Comparison of ENCODE assay signal across 15 cellular contexts in the genomic region with DNA sequence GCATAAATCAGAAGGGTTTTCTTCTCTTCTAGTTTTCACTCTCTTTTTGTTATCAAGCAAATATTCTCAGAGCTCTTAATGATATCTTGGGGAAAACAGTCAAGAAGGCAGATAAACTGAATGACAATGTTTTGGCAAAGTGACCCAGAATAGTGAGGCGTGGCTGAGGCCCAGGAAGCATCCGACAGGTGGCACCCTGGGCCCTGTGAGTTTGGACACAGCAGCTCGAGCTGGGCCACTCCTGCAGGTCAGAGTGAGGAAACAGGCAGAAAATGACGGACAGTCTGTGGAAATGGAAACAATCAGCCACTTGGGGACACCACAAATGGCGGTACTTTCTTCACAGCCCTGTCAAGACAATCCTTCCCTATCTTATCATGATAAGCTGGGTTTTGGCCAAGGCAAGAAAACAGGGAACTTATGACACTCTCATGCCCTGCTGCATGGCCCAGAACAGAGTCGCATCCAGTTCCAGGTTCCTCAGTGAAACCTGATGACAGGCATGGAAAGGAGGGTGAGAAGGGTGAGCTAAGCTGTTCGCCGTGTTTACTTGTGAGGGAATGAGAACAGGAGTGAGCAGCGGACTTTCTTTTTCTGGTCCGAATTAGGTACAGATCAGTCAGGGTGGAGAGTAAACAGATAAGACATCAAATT. TPM values are rescaled to one million over a fixed set of nuclear protein-coding genes. Genes with fewer than 3 reads are reported as not detected.
DNase-seq lines count a peak whose midpoint lies in the region; ATAC-seq and TF ChIP-seq lines count a peak whose summit lies in the region.
"Had no signal": no experiment of that assay in that cellular context is flagged by ENCODE, and none has a peak within 500 bp of the region (broad histone marks: within the 10 kb centered on the region; RNA-seq: fewer than 3 reads in every experiment).

No MANE protein-coding gene starts in this region.

- peaks cover 0 to 7% of the 10 kb centered on the region in 2 donors for H3K27me3 ChIP-seq in left lung
- H3K27me3 ChIP-seq in upper lobe of right lung: no peaks in the 10 kb centered on the region

- H3K9me3 ChIP-seq in left lung (no peaks in the 10 kb centered on the region), upper lobe of right lung (no peaks in the 10 kb centered on the region)

- peak overlapping the region; percentile 72 for H3K27ac Mint-ChIP-seq in stimulated activated naive CD8-positive, alpha-beta T cell treated with anti-CD3 and anti-CD28 coated beads, Interleukin-15, amount 100 ng/mL, for 72 hours
- H3K27ac Mint-ChIP-seq: activated CD8-positive, alpha-beta T cell treated with anti-CD3 and anti-CD28 coated beads for 36 hours; memory B cell had no signal

- DNase-seq in stimulated activated naive CD8-positive, alpha-beta T cell treated with anti-CD3 and anti-CD28 coated beads, Interleukin-15, amount 100 ng/mL, for 72 hours: no peak
- DNase-seq in stimulated activated naive CD8-positive, alpha-beta T cell treated with anti-CD3 and anti-CD28 coated beads, Interleukin-15, Interleukin-2, amounts not matched to agents 100 U/mL and 50 U/mL, for 24 hours: no peak
- DNase-seq in SHP77 treated with DMSO at 0.1 percent for 48 hours (lab: John Stamatoyannopoulos, UW) (peak; percentile 5), left lung (no peak), upper lobe of right lung (no peak), NCI-H146 treated with DMSO at 0.1 percent for 48 hours (lab: John Stamatoyannopoulos, UW; ENCODE audit: unreplicated experiment) (no peak)
- DNase-seq: activated CD8-positive, alpha-beta T cell treated with anti-CD3 and anti-CD28 coated beads for 36 hours; activated effector memory CD4-positive, alpha-beta T cell treated with Interleukin-2 at 50 U/mL for 16 hours; DMS 273 treated with DMSO at 0.1 percent for 48 hours; NCI-H1092; NCI-H345 had no signal

- TF ChIP-seq CTCF in left lung (IDR thresholded peaks at IDR 0.05): no peak
- no peak for TF ChIP-seq CTCF in upper lobe of right lung (IDR thresholded peaks at IDR 0.05)

- no peaks in the 10 kb centered on the region for H3K27me3 Mint-ChIP-seq in stimulated activated naive CD8-positive, alpha-beta T cell treated with anti-CD3 and anti-CD28 coated beads, Interleukin-15, amount 100 ng/mL, for 72 hours
- H3K27me3 Mint-ChIP-seq: activated CD8-positive, alpha-beta T cell treated with anti-CD3 and anti-CD28 coated beads for 36 hours had no signal

- no peaks in the 10 kb centered on the region for H3K4me1 ChIP-seq in left lung
- H3K4me1 ChIP-seq in upper lobe of right lung: no peaks in the 10 kb centered on the region

- H3K4me3 ChIP-seq in left lung (no peak overlapping the region), upper lobe of right lung (no peak overlapping the region)

- H3K36me3 ChIP-seq in left lung (no peaks in the 10 kb centered on the region), upper lobe of right lung (no peaks in the 10 kb centered on the region)

- no peak for ATAC-seq in stimulated activated naive CD8-positive, alpha-beta T cell treated with anti-CD3 and anti-CD28 coated beads, Interleukin-15, amount 100 ng/mL, for 72 hours
- no peak for ATAC-seq in stimulated activated naive CD8-positive, alpha-beta T cell treated with anti-CD3 and anti-CD28 coated beads, Interleukin-15, Interleukin-2, amounts not matched to agents 100 U/mL and 50 U/mL, for 24 hours
- peak; percentile 84 for ATAC-seq in left lung
- ATAC-seq in upper lobe of right lung: peak; percentile 74
- ATAC-seq in GM21528 (IDR thresholded peaks at IDR 0.05; ENCODE audit: low FRiP score, unreplicated experiment): no peak
- ATAC-seq in HG03439 (IDR thresholded peaks at IDR 0.05; ENCODE audit: unreplicated experiment): no peak
- ATAC-seq: activated CD8-positive, alpha-beta T cell treated with anti-CD3 and anti-CD28 coated beads for 36 hours had no signal

- no peak overlapping the region for H3K4me3 Mint-ChIP-seq in stimulated activated naive CD8-positive, alpha-beta T cell treated with anti-CD3 and anti-CD28 coated beads, Interleukin-15, amount 100 ng/mL, for 72 hours
- H3K4me3 Mint-ChIP-seq: activated CD8-positive, alpha-beta T cell treated with anti-CD3 and anti-CD28 coated beads for 36 hours; memory B cell had no signal

- intact Hi-C loops in left lung (cut with DNase I): no loop called here
- intact Hi-C loops in upper lobe of right lung (cut with DNase I): no loop called here

- H3K9me3 Mint-ChIP-seq in stimulated activated naive CD8-positive, alpha-beta T cell treated with anti-CD3 and anti-CD28 coated beads, Interleukin-15, amount 100 ng/mL, for 72 hours: no peaks in the 10 kb centered on the region
- H3K9me3 Mint-ChIP-seq: activated CD8-positive, alpha-beta T cell treated with anti-CD3 and anti-CD28 coated beads for 36 hours; memory B cell had no signal

- H3K4me1 Mint-ChIP-seq in stimulated activated naive CD8-positive, alpha-beta T cell treated with anti-CD3 and anti-CD28 coated beads, Interleukin-15, amount 100 ng/mL, for 72 hours: peaks cover 6% of the 10 kb centered on the region
- H3K4me1 Mint-ChIP-seq: memory B cell had no signal

- no peak overlapping the region for H3K27ac ChIP-seq in left lung
- no peak overlapping the region for H3K27ac ChIP-seq in upper lobe of right lung

RNA-seq across cellular contexts. Expression of gene MRPL44, which starts 32.1 kb away (rescaled TPM):
- total RNA-seq in left lung: 10 to 100 TPM; 23.1 to 24.3 TPM
- 18.9 TPM for total RNA-seq in upper lobe of right lung

RNA-seq across cellular contexts. Expression of gene WDFY1, which starts 44.2 kb away (rescaled TPM):
- total RNA-seq in left lung: 10 to 100 TPM; 45.5 to 46.3 TPM
- 50.1 TPM for total RNA-seq in upper lobe of right lung

RNA-seq across cellular contexts. Expression of gene SERPINE2, which starts 49.8 kb away (rescaled TPM):
- 10 to 100 TPM; 21.7 to 28.5 TPM for total RNA-seq in left lung
- 7.3 TPM for total RNA-seq in upper lobe of right lung
- total RNA-seq: OCI-LY7 had no signal

Comparison
In these comparisons a context has a peak if more than half of its experiments do, and no peak if none do; other contexts are left out.
1. ATAC-seq: peak in left lung (single experiment) and upper lobe of right lung (single experiment); none in stimulated activated naive CD8-positive, alpha-beta T cell treated with anti-CD3 and anti-CD28 coated beads, Interleukin-15, amount 100 ng/mL, for 72 hours (single experiment), stimulated activated naive CD8-positive, alpha-beta T cell treated with anti-CD3 and anti-CD28 coated beads, Interleukin-15, Interleukin-2, amounts not matched to agents 100 U/mL and 50 U/mL, for 24 hours (single experiment), GM21528 (single experiment) and HG03439 (single experiment).